In genomic region chr10:124660404-124661125, GRCh38 we compare ENCODE assay signal across 23 cellular contexts.
A peak's percentile ranks its signal among the peaks of the same experiment; 100 is the strongest.
DNase-seq lines count a peak whose midpoint lies in the region; ATAC-seq, FAIRE-seq and TF ChIP-seq lines count a peak whose summit lies in the region.
"Had no signal": no experiment of that assay in that cellular context is flagged by ENCODE, and none has a peak within 500 bp of the region (broad histone marks: within the 10 kb centered on the region; RNA-seq: fewer than 3 reads in every experiment).

No MANE protein-coding gene starts in this region.

- POLR2A ChIA-PET in K562 (lab: Yijun Ruan, JAX), result interaction anchor here (0.6 to 1.0 kb wide), 2 partner anchors 24 to 28 kb away, joined by 3 to 5 read pairs; no protein-coding TSS in a partner anchor

- H3K9me1 ChIP-seq in K562 (ENCODE audit: control insufficient read depth, insufficient read depth, low read length), result no peaks in the 10 kb centered on the region

- H2AFZ ChIP-seq in K562 (ENCODE audit: low read depth, low read length), result no peak overlapping the region
- H2AFZ ChIP-seq: neural progenitor cell had no signal

- no peak for TF ChIP-seq EP300 in K562 (IDR thresholded peaks at IDR 0.05; ENCODE audit: low read length)

- no peak overlapping the region for H3K9ac ChIP-seq in K562 (ENCODE audit: insufficient read depth in 1 of 2, low read depth in 2 of 2, low read length in 2 of 2)
- H3K9ac ChIP-seq: neural progenitor cell had no signal

- 84% methylated on average over 5 of the region's 12 CpGs for WGBS in K562 (ENCODE audit: insufficient coverage, low coverage, missing lambda C conversion rate)

- H3K4me3 ChIP-seq in K562 (no peak overlapping the region), mucosa of descending colon (no peak overlapping the region), upper lobe of right lung (no peak overlapping the region)
- H3K4me3 ChIP-seq: A549, ascending aorta, gastroesophageal sphincter, MG63, neural progenitor cell, uterus had no signal

- H3K4me1 ChIP-seq in K562 (replicated peaks in 1 of 2; ENCODE audit: control insufficient read depth in 2 of 2, insufficient read depth in 2 of 2, low read length in 2 of 2), result no peaks in the 10 kb centered on the region; a peak in 1 of 5 replicates
- no peaks in the 10 kb centered on the region for H3K4me1 ChIP-seq in mucosa of descending colon (ENCODE audit: low read depth)
- peaks cover 19% of the 10 kb centered on the region for H3K4me1 ChIP-seq in upper lobe of right lung
- H3K4me1 ChIP-seq: neural progenitor cell had no signal

- H3K27me3 ChIP-seq in K562 (ENCODE audit: control insufficient read depth in 2 of 2, insufficient read depth in 2 of 2, low read length in 2 of 2), result no peaks in the 10 kb centered on the region
- no peaks in the 10 kb centered on the region for H3K27me3 ChIP-seq in upper lobe of right lung
- H3K27me3 ChIP-seq: ascending aorta, gastroesophageal sphincter, MG63, neural progenitor cell, uterus had no signal

- peaks cover 11% of the 10 kb centered on the region; the same call in 1 of the 3 replicates for H3K36me3 ChIP-seq in K562 (ENCODE audit: control insufficient read depth, insufficient read depth, low read length)
- no peaks in the 10 kb centered on the region for H3K36me3 ChIP-seq in mucosa of descending colon (ENCODE audit: low read depth)
- H3K36me3 ChIP-seq in upper lobe of right lung, result peaks cover 10% of the 10 kb centered on the region
- H3K36me3 ChIP-seq: ascending aorta, neural progenitor cell, uterus had no signal

- TF ChIP-seq POLR2A in K562 (conservative IDR thresholded peaks at IDR 0.05), result no peak

- no TSS peak for BruUV-seq in K562 (replicated peaks; lab: Mats Ljungman, UMichigan)

- no peak overlapping the region for H3K4me2 ChIP-seq in K562 (ENCODE audit: insufficient read depth, low read length)
- H3K4me2 ChIP-seq: A549, neural progenitor cell had no signal

- H3K9me3 ChIP-seq in K562 (replicated peaks; ENCODE audit: control insufficient read depth, insufficient read depth, low read depth, low read length) (no peaks in the 10 kb centered on the region), mucosa of descending colon (no peaks in the 10 kb centered on the region), upper lobe of right lung (no peaks in the 10 kb centered on the region)
- H3K9me3 ChIP-seq: A549, ascending aorta, gastroesophageal sphincter, MG63, uterus had no signal

- no peaks in the 10 kb centered on the region; the same call in 2 of the 3 replicates for H3K79me2 ChIP-seq in K562 (ENCODE audit: control insufficient read depth, insufficient read depth, low read length)

- CTCF ChIA-PET in K562 (lab: Yijun Ruan, JAX; ENCODE audit: low intra/inter-chr PET ratio), result no interaction called here

- FAIRE-seq in K562 (lab: Jason Lieb, UNC), result no peak
- FAIRE-seq: A549 had no signal

- DNase-seq in left ventricle myocardium superior (peak; percentile 31), cardiac septum (ENCODE audit: low spot score) (no peak), K562 (ENCODE audit: extremely low read depth in 1 of 4, low spot score in 3 of 4) (no peak), mucosa of descending colon (no peak), upper lobe of right lung (no peak), iPS-NIHi11 (ENCODE audit: low spot score) (no peak), ACHN (no peak), glomerular visceral epithelial cell (ENCODE audit: extremely low spot score) (no peak)
- DNase-seq: activated CD4-positive, alpha-beta memory T cell treated with anti-CD3 and anti-CD28 coated beads, Interleukin-2, amount 10 ng/mL, durations not matched to agents 7 days and 5 days; activated naive CD4-positive, alpha-beta T cell treated with anti-CD3 and anti-CD28 coated beads, Interleukin-2, amount 10 ng/mL, durations not matched to agents 7 days and 5 days; MG63; midbrain; NCI-H1436; NCI-H748 treated with DMSO at 0.1 percent for 48 hours; SIG-M5; stimulated activated CD4-positive, alpha-beta T cell treated with anti-CD3 and anti-CD28 coated beads, Interleukin-4, amount 100 ng/mL, for 4 hours; uterus had no signal

- in situ Hi-C loops in K562 (cut with MboI), result no loop called here
- in situ Hi-C loops in ACHN (cut with HindIII; ENCODE audit: low pct_ligation_motif_present, low pct_unique_long_range_greater_than_20kb, low sequenced_read_pairs), result no loop called here

- no peak overlapping the region for H3K27ac ChIP-seq in K562 (ENCODE audit: extremely low read depth, low read depth, low read length)
- peak overlapping the region; percentile 3 for H3K27ac ChIP-seq in upper lobe of right lung
- H3K27ac ChIP-seq: A549, ascending aorta, C4-2B, gastroesophageal sphincter, neural progenitor cell, uterus, VCaP had no signal

- ATAC-seq in left ventricle myocardium superior, result peak; percentile 31
- no peak for ATAC-seq in K562
- ATAC-seq in mucosa of descending colon, result peak; percentile 27
- peak; percentile 16 for ATAC-seq in upper lobe of right lung
- ATAC-seq: A549, gastroesophageal sphincter had no signal

- no peak for TF ChIP-seq RAD21 in K562 (CRISPR knock-in tag; conservative IDR thresholded peaks at IDR 0.05 in 1 of 2, IDR thresholded peaks at IDR 0.05 in 1 of 2)

- TF ChIP-seq CTCF in K562 (IDR thresholded peaks at IDR 0.05 in 2 of 3, conservative IDR thresholded peaks at IDR 0.05 in 1 of 3; ENCODE audit: insufficient read depth in 2 of 3, low read depth in 1 of 3, low read length in 3 of 3), result no peak
- TF ChIP-seq CTCF in mucosa of descending colon (IDR thresholded peaks at IDR 0.05), result no peak
- no peak for TF ChIP-seq CTCF in upper lobe of right lung (IDR thresholded peaks at IDR 0.05)

- intact Hi-C loops in left ventricle myocardium superior (cut with micrococcal nuclease) (no loop called here), cardiac septum (cut with DNase I) (no loop called here), K562 (cut with micrococcal nuclease) (no loop called here), mucosa of descending colon (cut with DNase I, micrococcal nuclease) (no loop called here), upper lobe of right lung (cut with DNase I) (no loop called here)

- no peaks in the 10 kb centered on the region for H4K20me1 ChIP-seq in K562 (replicated peaks; ENCODE audit: control insufficient read depth, insufficient read depth, low read length)

TF ChIP-seq in K562, 482 proteins besides CTCF, POLR2A, EP300 and RAD21 (continues in another document):
- TF ChIP-seq PKNOX1 (IDR thresholded peaks at IDR 0.05) (0 out of 2 replicates have a peak, but pooled peaks have one; percentile 12), BCLAF1 (IDR thresholded peaks at IDR 0.05; ENCODE audit: borderline replicate concordance in 1 of 2, control insufficient read depth in 1 of 2, low read depth in 2 of 2, low read length in 1 of 2) (no peak), ZNF146 (CRISPR knock-in tag; IDR thresholded peaks at IDR 0.05; ENCODE audit: unreplicated experiment) (no peak), YY1 (IDR thresholded peaks at IDR 0.05; ENCODE audit: borderline replicate concordance in 1 of 3, control insufficient read depth in 1 of 3, extremely low read depth in 1 of 3, insufficient read depth in 3 of 3, insufficient read length in 1 of 3, insufficient replicate concordance in 2 of 3, low read depth in 1 of 3, low read length in 2 of 3) (no peak), RBM15 (IDR thresholded peaks at IDR 0.05; ENCODE audit: insufficient read depth, low read length) (no peak), HMG20B (CRISPR knock-in tag; IDR thresholded peaks at IDR 0.05) (no peak), MYNN (IDR thresholded peaks at IDR 0.05) (no peak), MYNN (CRISPR knock-in tag; IDR thresholded peaks at IDR 0.05) (no peak), NFIX (CRISPR knock-in tag; IDR thresholded peaks at IDR 0.05; ENCODE audit: low read depth) (no peak), ZNF707 (CRISPR knock-in tag; conservative IDR thresholded peaks at IDR 0.05) (no peak), HDAC1 (IDR thresholded peaks at IDR 0.05) (no peak), MEIS2 (IDR thresholded peaks at IDR 0.05; ENCODE audit: partially characterized antibody) (no peak), MAZ (CRISPR knock-in tag; conservative IDR thresholded peaks at IDR 0.05 in 1 of 2, IDR thresholded peaks at IDR 0.05 in 1 of 2) (no peak)
